1 cellular context compared by ENCODE assay signal in the genomic region with DNA sequence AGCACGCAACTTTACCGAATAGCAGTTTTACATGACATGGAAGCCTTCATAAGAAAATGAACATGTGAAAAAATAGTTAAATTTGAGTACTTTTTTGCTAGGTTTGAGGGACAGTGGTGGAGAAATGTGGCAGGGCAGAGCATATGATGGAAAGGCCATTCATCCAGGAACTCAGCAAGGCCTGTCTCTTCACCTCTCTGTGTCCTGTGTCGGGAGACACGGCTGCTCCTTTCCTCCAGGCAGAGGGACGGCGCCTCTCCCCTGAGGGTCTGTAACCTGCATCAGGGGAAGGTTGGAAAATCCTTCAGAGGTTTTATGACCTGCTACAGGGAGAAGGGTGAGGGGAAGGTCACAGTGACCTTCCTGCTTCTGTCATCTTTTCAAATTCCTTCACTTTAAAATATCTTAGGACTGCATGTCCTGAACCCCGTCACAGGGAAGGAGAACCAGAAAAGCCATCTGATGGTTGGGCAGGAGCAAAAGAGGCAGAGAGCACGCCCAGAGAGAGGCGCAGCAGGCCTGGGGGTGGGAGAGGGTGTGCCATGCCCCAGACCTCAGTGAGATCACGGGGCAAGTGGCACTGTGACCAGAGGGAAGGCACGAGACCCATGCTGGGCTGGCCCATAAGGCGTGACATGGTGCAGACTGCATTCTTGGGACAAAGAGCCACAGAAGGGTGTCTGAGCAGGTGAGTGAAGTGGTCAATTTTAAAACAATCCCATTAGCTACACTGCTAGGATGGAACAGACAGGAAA.
TF ChIP-seq lines count a peak whose summit lies in the region.

No MANE protein-coding gene starts in this region.

TF ChIP-seq in H1, 55 proteins besides CTCF, POLR2A, EP300 and RAD21:
- TF ChIP-seq CBX8 (IDR thresholded peaks at IDR 0.05; ENCODE audit: borderline replicate concordance, low read depth, low read length) (no peak), SAP30 (IDR thresholded peaks at IDR 0.05; ENCODE audit: insufficient read depth, insufficient replicate concordance, low read length) (no peak), HDAC2 (IDR thresholded peaks at IDR 0.05; ENCODE audit: borderline replicate concordance in 1 of 2, low read depth in 2 of 2, low read length in 2 of 2) (no peak), CEBPB (IDR thresholded peaks at IDR 0.05; ENCODE audit: low read depth, low read length) (no peak), SUZ12 (IDR thresholded peaks at IDR 0.05; ENCODE audit: low read length) (no peak), KDM5A (IDR thresholded peaks at IDR 0.05; ENCODE audit: low read length) (no peak), KDM4A (IDR thresholded peaks at IDR 0.05; ENCODE audit: low read depth, low read length, severe bottlenecking) (no peak), SIN3A (conservative IDR thresholded peaks at IDR 0.05 in 1 of 2, IDR thresholded peaks at IDR 0.05 in 1 of 2; ENCODE audit: low read depth in 1 of 2, low read length in 2 of 2) (no peak), CHD2 (IDR thresholded peaks at IDR 0.05; ENCODE audit: low read length) (no peak), GABPA (IDR thresholded peaks at IDR 0.05; ENCODE audit: borderline replicate concordance, insufficient read depth, low read length) (no peak), BRCA1 (IDR thresholded peaks at IDR 0.05; ENCODE audit: low read depth, low read length) (no peak), JUND (IDR thresholded peaks at IDR 0.05; ENCODE audit: low read length) (no peak)
- TF ChIP-seq, protein P1, sequence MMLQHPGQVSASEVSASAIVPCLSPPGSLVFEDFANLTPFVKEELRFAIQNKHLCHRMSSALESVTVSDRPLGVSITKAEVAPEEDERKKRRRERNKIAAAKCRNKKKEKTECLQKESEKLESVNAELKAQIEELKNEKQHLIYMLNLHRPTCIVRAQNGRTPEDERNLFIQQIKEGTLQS (IDR thresholded peaks at IDR 0.05; ENCODE audit: insufficient read depth, low read depth, low read length): no peak
